ENCODE assay signal across 25 cellular contexts in the genomic region with DNA sequence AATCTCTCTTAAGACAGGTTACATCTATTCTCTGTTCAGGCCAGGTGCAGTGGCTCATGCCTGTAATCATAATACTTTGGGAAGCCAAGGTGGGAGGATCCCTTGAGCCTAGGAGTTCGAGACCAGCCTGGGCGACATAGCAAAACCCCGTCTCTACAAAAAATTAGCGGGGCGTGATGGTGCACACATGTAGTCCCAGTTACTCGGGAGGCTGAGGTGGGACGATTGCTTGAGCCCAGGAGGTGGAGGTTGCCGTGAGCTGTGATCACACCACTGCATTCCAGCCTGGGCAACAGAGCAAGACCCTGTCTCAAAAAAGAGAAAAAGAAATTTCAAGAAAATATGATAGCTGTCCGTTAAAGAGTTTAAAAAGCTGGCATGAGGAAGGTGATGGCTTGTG. TPM values are rescaled to one million over a fixed set of nuclear protein-coding genes. Genes with fewer than 3 reads are reported as not detected.
DNase-seq lines count a peak whose midpoint lies in the region; ATAC-seq and TF ChIP-seq lines count a peak whose summit lies in the region.
"Had no signal": no experiment of that assay in that cellular context is flagged by ENCODE, and none has a peak within 500 bp of the region (broad histone marks: within the 10 kb centered on the region; RNA-seq: fewer than 3 reads in every experiment).

No MANE protein-coding gene starts in this region.

- H3K9me3 ChIP-seq in T-helper 17 cell (ENCODE audit: control insufficient read depth, low read length, poor library complexity, severe bottlenecking) (no peaks in the 10 kb centered on the region), muscle layer of colon (ENCODE audit: low read length) (no peaks in the 10 kb centered on the region), thoracic aorta (no peaks in the 10 kb centered on the region)
- H3K9me3 ChIP-seq: A549, SJCRH30 had no signal

- intact Hi-C loops in lower leg skin (cut with DNase I; ENCODE audit: low total_unique reads): no loop called here

- peaks cover 16% of the 10 kb centered on the region for H3K4me1 Mint-ChIP-seq in T-helper 17 cell
- peaks cover 23% of the 10 kb centered on the region for H3K4me1 Mint-ChIP-seq in stimulated activated effector memory CD8-positive, alpha-beta T cell treated with anti-CD3 and anti-CD28 coated beads, Interleukin-12 subunit alpha, Interleukin-12 subunit beta, amount 100 ng/mL, for 72 hours

- H3K4me1 ChIP-seq in muscle layer of colon (ENCODE audit: insufficient read depth, low read length) (peaks cover 20% of the 10 kb centered on the region), thoracic aorta (ENCODE audit: control insufficient read depth in 1 of 2, low read depth in 2 of 2) (peaks cover 11 to 22% of the 10 kb centered on the region in 2 donors)

- peaks cover 3% of the 10 kb centered on the region for H3K36me3 Mint-ChIP-seq in T-helper 17 cell (ENCODE audit: low read depth)
- H3K36me3 Mint-ChIP-seq in stimulated activated effector memory CD8-positive, alpha-beta T cell treated with anti-CD3 and anti-CD28 coated beads, Interleukin-12 subunit alpha, Interleukin-12 subunit beta, amount 100 ng/mL, for 72 hours: peaks cover 41% of the 10 kb centered on the region

- H3K27me3 ChIP-seq in muscle layer of colon (ENCODE audit: control insufficient read depth in 1 of 2, insufficient read depth in 2 of 2, low read length in 2 of 2) (no peaks in the 10 kb centered on the region), thoracic aorta (replicated peaks; ENCODE audit: insufficient read depth) (no peaks in the 10 kb centered on the region)
- H3K27me3 ChIP-seq: SJCRH30 had no signal

- WGBS in lower leg skin, 2 donors: 93 to 96% methylated on average over 9 of the region's 9 CpGs

- H3K27me3 Mint-ChIP-seq in T-helper 17 cell: no peaks in the 10 kb centered on the region
- H3K27me3 Mint-ChIP-seq: CD4-positive, alpha-beta T cell had no signal

- no peak for ATAC-seq in T-helper 17 cell
- ATAC-seq in thoracic aorta (ENCODE audit: insufficient number of reproducible peaks, low FRiP score, low read depth): no peak
- ATAC-seq in stimulated activated effector memory CD8-positive, alpha-beta T cell treated with anti-CD3 and anti-CD28 coated beads, Interleukin-12 subunit alpha, Interleukin-12 subunit beta, amount 100 ng/mL, for 72 hours: no peak
- no peak for ATAC-seq in HG02763 (IDR thresholded peaks at IDR 0.05; ENCODE audit: unreplicated experiment)
- ATAC-seq: A549, HepG2, K562, PC-3, Right ventricle myocardium inferior had no signal

- no peak for TF ChIP-seq CTCF in thoracic aorta (IDR thresholded peaks at IDR 0.05)
- TF ChIP-seq CTCF in lower leg skin (IDR thresholded peaks at IDR 0.05): no peak

- H3K27ac ChIP-seq in caudate nucleus (ENCODE audit: low read depth, low read length) (peak overlapping the region; percentile 79), muscle layer of colon (ENCODE audit: low read depth, low read length) (peak overlapping the region; percentile 26), thoracic aorta (peak overlapping the region; percentile 24 to 62)
- H3K27ac ChIP-seq: BLaER1 treated with 17β-estradiol and CSF1 and Interleukin-3, amounts not matched to agents 10 nM and 100 nM had no signal

- H3K36me3 ChIP-seq in muscle layer of colon (ENCODE audit: insufficient read depth, low read length) (no peaks in the 10 kb centered on the region), thoracic aorta (no peaks in the 10 kb centered on the region)

- no peaks in the 10 kb centered on the region for H3K9me3 Mint-ChIP-seq in stimulated activated effector memory CD8-positive, alpha-beta T cell treated with anti-CD3 and anti-CD28 coated beads, Interleukin-12 subunit alpha, Interleukin-12 subunit beta, amount 100 ng/mL, for 72 hours

- no peak overlapping the region for H3K9ac ChIP-seq in muscle layer of colon (ENCODE audit: low read length)
- H3K9ac ChIP-seq: BLaER1 treated with 17β-estradiol and CSF1 and Interleukin-3, amounts not matched to agents 10 nM and 100 nM had no signal

- no peak overlapping the region for H3K4me3 ChIP-seq in muscle layer of colon (ENCODE audit: low read depth in 1 of 2, low read length in 2 of 2)
- H3K4me3 ChIP-seq in thoracic aorta: no peak overlapping the region
- H3K4me3 ChIP-seq in lower leg skin (ENCODE audit: low read depth, poor library complexity, severe bottlenecking): no peak overlapping the region
- H3K4me3 ChIP-seq: A549; BLaER1 treated with 17β-estradiol and CSF1 and Interleukin-3, amounts not matched to agents 10 nM and 100 nM; K562; SJCRH30 had no signal

- TF ChIP-seq POLR2A in lower leg skin (IDR thresholded peaks at IDR 0.05): no peak

- no peak overlapping the region for H3K4me3 Mint-ChIP-seq in T-helper 17 cell
- no peak overlapping the region for H3K4me3 Mint-ChIP-seq in stimulated activated effector memory CD8-positive, alpha-beta T cell treated with anti-CD3 and anti-CD28 coated beads, Interleukin-12 subunit alpha, Interleukin-12 subunit beta, amount 100 ng/mL, for 72 hours
- H3K4me3 Mint-ChIP-seq: CD4-positive, alpha-beta T cell had no signal

- H3K27ac Mint-ChIP-seq in T-helper 17 cell: peak overlapping the region; percentile 73
- H3K27ac Mint-ChIP-seq in stimulated activated effector memory CD8-positive, alpha-beta T cell treated with anti-CD3 and anti-CD28 coated beads, Interleukin-12 subunit alpha, Interleukin-12 subunit beta, amount 100 ng/mL, for 72 hours: no peak overlapping the region
- H3K27ac Mint-ChIP-seq: CD4-positive, alpha-beta T cell had no signal

- DNase-seq in T-helper 17 cell (no peak), caudate nucleus (lab: John Stamatoyannopoulos, UW) (no peak), thoracic aorta (ENCODE audit: low spot score) (no peak), lower leg skin (ENCODE audit: low spot score in 2 of 2) (no peak), OCI-M1 (lab: John Stamatoyannopoulos, UW) (no peak)
- no peak for DNase-seq in stimulated activated effector memory CD8-positive, alpha-beta T cell treated with anti-CD3 and anti-CD28 coated beads, Interleukin-12 subunit alpha, Interleukin-12 subunit beta, amount 100 ng/mL, for 72 hours (ENCODE audit: low spot score in 2 of 2)
- DNase-seq: AML-193; CD4-positive, alpha-beta T cell; Kasumi-1; MV-4-11; NCI-H1105; NCI-H1436 treated with DMSO at 0.1 percent for 48 hours; NCI-H1930; NCI-H2107; NCI-H524 treated with DMSO at 0.1 percent for 48 hours; NCI-H774; PC-3 had no signal

RNA-seq across cellular contexts. Expression of gene UBE4B, which starts 43.0 kb away (rescaled TPM):
- total RNA-seq in T-helper 17 cell (10 to 100 TPM; 34.3 to 36.8 TPM), thoracic aorta (10 to 100 TPM; 55.0 to 89.2 TPM), lower leg skin (100 to 1,000 TPM in 1 of 4 donors, 10 to 100 TPM in 3; 65.7 to 114 (median 69.9) TPM)

Comparison
In these comparisons a context has a peak if more than half of its experiments do, and no peak if none do; other contexts are left out.
1. H3K27ac ChIP-seq: peak in every context shown above with its lines; median percentile 79 in caudate nucleus; 43 in thoracic aorta; 26 in muscle layer of colon.